ENCODE assay signal across 8 cellular contexts in genomic region chrX:104156630-104157529, GRCh38. TPM values are rescaled to one million over a fixed set of nuclear protein-coding genes. Genes with fewer than 3 reads are reported as not detected.
DNase-seq lines count a peak whose midpoint lies in the region; ATAC-seq and TF ChIP-seq lines count a peak whose summit lies in the region.

TSS of gene SLC25A53 (minus strand) at chrX:104157009. CDS start at chrX:104105257, 51,752 bp downstream.

- H3K4me3 ChIP-seq in AG09309 (ENCODE audit: control insufficient read depth, low read depth, low read length) = peak within 1 kb of the TSS; percentile 79

- ATAC-seq in GM19023 (IDR thresholded peaks at IDR 0.05; ENCODE audit: unreplicated experiment) (peak; percentile 91), HG03196 (IDR thresholded peaks at IDR 0.05; ENCODE audit: unreplicated experiment) (peak; percentile 86)

- no peak for TF ChIP-seq CTCF in AG09309 (IDR thresholded peaks at IDR 0.05; ENCODE audit: control insufficient read depth, insufficient read depth, low read depth, low read length, missing control alignments)

- peak; percentile 10 for DNase-seq in AG09309 (ENCODE audit: low read depth)
- DNase-seq in NCI-H226 = peak; percentile 64
- peak; percentile 71 for DNase-seq in activated CD4-positive, CD25-positive, alpha-beta regulatory T cell treated with anti-CD3 and anti-CD28 coated beads, Interleukin-2, amount 50 U/mL, for 72 hours
- DNase-seq in cerebellum (ENCODE audit: low spot score) = peak; percentile 75
- DNase-seq in kidney glomerular epithelial cell (lab: John Stamatoyannopoulos, UW) = peak; percentile 55
- peak; percentile 21 to 31 for DNase-seq in stimulated activated CD4-positive, alpha-beta T cell treated with anti-CD3 and anti-CD28 coated beads, Interleukin-1b, Interleukin-23, amount 100 ng/mL, for 1 hour (ENCODE audit: low read depth in 2 of 2)

RNA-seq across cellular contexts. Expression of gene SLC25A53, which starts in this region (rescaled TPM):
- total RNA-seq in cerebellum = 18.0 TPM

Comparison
In these comparisons a context has a peak if more than half of its experiments do, and no peak if none do; other contexts are left out.
1. Peak in every context shown above with its lines: DNase-seq, ATAC-seq and H3K4me3 ChIP-seq.
2. DNase-seq: peak in every context shown above with its lines; median percentile 75 in cerebellum; 71 in activated CD4-positive, CD25-positive, alpha-beta regulatory T cell treated with anti-CD3 and anti-CD28 coated beads, Interleukin-2, amount 50 U/mL, for 72 hours; 64 in NCI-H226; 55 in kidney glomerular epithelial cell; 26 in stimulated activated CD4-positive, alpha-beta T cell treated with anti-CD3 and anti-CD28 coated beads, Interleukin-1b, Interleukin-23, amount 100 ng/mL, for 1 hour; 10 in AG09309.